9 cellular contexts compared by ENCODE assay signal in the genomic region with DNA sequence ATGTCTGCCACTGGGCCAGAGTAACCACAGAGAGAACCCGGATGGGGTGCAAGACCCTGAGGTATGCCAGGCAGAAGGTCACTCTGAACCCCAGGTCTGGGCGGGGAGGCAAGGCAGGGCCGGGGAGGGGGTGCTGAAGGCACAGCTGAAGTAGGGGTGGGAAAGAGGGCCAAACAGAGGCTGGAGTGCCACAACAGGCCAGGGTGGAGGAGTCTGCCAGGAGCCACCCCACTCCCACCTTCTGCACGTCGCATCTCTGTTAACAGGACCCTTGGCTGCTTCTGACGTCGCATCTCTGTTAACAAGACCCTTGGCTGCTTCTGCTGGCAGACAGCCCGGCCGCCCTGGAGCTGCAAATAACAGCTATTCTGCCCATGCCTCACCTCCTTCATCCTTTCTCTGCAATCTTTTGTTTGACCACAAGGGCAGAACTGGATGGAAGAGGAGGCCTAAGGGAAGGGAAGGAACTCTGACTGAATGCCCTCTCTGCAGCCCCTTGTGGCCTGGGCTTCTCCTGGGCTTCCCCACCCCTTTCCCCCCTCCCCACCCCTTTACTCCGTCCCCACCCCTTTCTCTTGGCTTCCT. TPM values are rescaled to one million over a fixed set of nuclear protein-coding genes. Genes with fewer than 3 reads are reported as not detected.
A peak's percentile ranks its signal among the peaks of the same experiment; 100 is the strongest.
DNase-seq lines count a peak whose midpoint lies in the region; ATAC-seq and TF ChIP-seq lines count a peak whose summit lies in the region.
"Had no signal": no experiment of that assay in that cellular context is flagged by ENCODE, and none has a peak within 500 bp of the region (broad histone marks: within the 10 kb centered on the region; RNA-seq: fewer than 3 reads in every experiment).

No MANE protein-coding gene starts in this region.

- H3K36me3 Mint-ChIP-seq in chondrocyte (ENCODE audit: low read depth) (no peaks in the 10 kb centered on the region), nephron (ENCODE audit: low read depth) (no peaks in the 10 kb centered on the region)

- H3K27me3 Mint-ChIP-seq in chondrocyte (ENCODE audit: low read depth) (no peaks in the 10 kb centered on the region), nephron (ENCODE audit: low read depth) (peaks cover 21% of the 10 kb centered on the region)

- in situ Hi-C loops in GM13977 (cut with MboI; ENCODE audit: low pct_unique_long_range_greater_than_20kb, low sequenced_read_pairs, unreplicated experiment) = no loop called here

- H3K4me1 Mint-ChIP-seq in chondrocyte (ENCODE audit: low read depth) = peaks cover 33% of the 10 kb centered on the region
- peaks cover 12% of the 10 kb centered on the region for H3K4me1 Mint-ChIP-seq in nephron

- DNase-seq in ELF-1 (ENCODE audit: low read depth, low spot score) = peak; percentile 85
- DNase-seq in M059J (ENCODE audit: low read depth) = peak; percentile 39
- peak; percentile 61 for DNase-seq in chondrocyte (ENCODE audit: low spot score)
- DNase-seq in GM13977 (ENCODE audit: low spot score) = no peak
- DNase-seq: activated CD4-positive, alpha-beta T cell treated with anti-CD3 and anti-CD28 coated beads for 48 hours; NCI-H1694 treated with DMSO at 0.1 percent for 48 hours had no signal

- TF ChIP-seq CTCF in chondrocyte (IDR thresholded peaks at IDR 0.05) (peak; percentile 64), nephron (IDR thresholded peaks at IDR 0.05; ENCODE audit: unreplicated experiment in 3 of 3) (peak in 2 of 3 experiments; percentile 26 to 28), GM13977 (IDR thresholded peaks at IDR 0.05; ENCODE audit: extremely low read depth, insufficient read depth, missing control alignments) (no peak)

- H3K27ac Mint-ChIP-seq in chondrocyte (ENCODE audit: unreplicated experiment) (peak overlapping the region; percentile 57), nephron (peak overlapping the region in 1 of 3 experiments; percentile 41)

- H3K4me3 Mint-ChIP-seq in chondrocyte (ENCODE audit: unreplicated experiment) (no peak overlapping the region), nephron (no peak overlapping the region)

- ATAC-seq in GM21367 (IDR thresholded peaks at IDR 0.05; ENCODE audit: unreplicated experiment) (no peak), GM18520 (IDR thresholded peaks at IDR 0.05; ENCODE audit: unreplicated experiment) (no peak)

- no peaks in the 10 kb centered on the region for H3K9me3 Mint-ChIP-seq in chondrocyte (ENCODE audit: low read depth)
- H3K9me3 Mint-ChIP-seq in nephron = no peaks in the 10 kb centered on the region

RNA-seq across cellular contexts. Expression of a gene that starts 20.6 kb away (rescaled TPM):
- 0.30 and 1.2 TPM in 2 replicates for total RNA-seq in M059J (2014; rRNA removed; shearing (Covaris generic))
- 284 to 413 TPM (median 394 TPM) in 3 replicates for total RNA-seq in chondrocyte

RNA-seq across cellular contexts. Expression of a gene that starts 48.2 kb away (rescaled TPM):
- 4.6 and 5.5 TPM in 2 replicates for total RNA-seq in M059J (2014; rRNA removed; shearing (Covaris generic))
- total RNA-seq in chondrocyte = 10.7 to 16.5 TPM (median 15.2 TPM) in 3 replicates

Comparison
In these comparisons a context has a peak if more than half of its experiments do, and no peak if none do; other contexts are left out.
1. RNA of a gene that starts 20.6 kb away (total RNA-seq): 284 to 413 TPM in chondrocyte; 0.30 to 1.2 TPM in M059J; every median in the first group is over 100 times any median in the second.